In genomic region chr10:82402901-82403300, GRCh38 we compare ENCODE assay signal across 22 cellular contexts.
"Had no signal": no experiment of that assay in that cellular context is flagged by ENCODE, and none has a peak within 500 bp of the region (broad histone marks: within the 10 kb centered on the region; RNA-seq: fewer than 3 reads in every experiment).

No MANE protein-coding gene starts in this region.

- ATAC-seq: K562 had no signal

- H3K27me3 Mint-ChIP-seq: IgD-negative memory B cell had no signal

- DNase-seq: Kasumi-1, MM.1S, NCI-H1092 treated with DMSO at 0.1 percent for 48 hours, NCI-H1436, NCI-H187, NCI-H2029, NCI-H2081 treated with DMSO at 0.1 percent for 48 hours, NCI-H2171, NCI-H226, NCI-H446, NCI-H510A, NCI-H524 treated with DMSO at 0.1 percent for 48 hours, NCI-H69, NCI-H774, OCI-M1, PC-9, Peyer's patch, Right ventricle myocardium superior, RPMI8226, SIG-M5 had no signal

- H3K4me3 Mint-ChIP-seq: IgD-negative memory B cell had no signal

- H3K4me1 Mint-ChIP-seq: IgD-negative memory B cell had no signal

- H3K27ac Mint-ChIP-seq: IgD-negative memory B cell had no signal
